Comparison of ENCODE assay signal across 25 cellular contexts in the genomic region with DNA sequence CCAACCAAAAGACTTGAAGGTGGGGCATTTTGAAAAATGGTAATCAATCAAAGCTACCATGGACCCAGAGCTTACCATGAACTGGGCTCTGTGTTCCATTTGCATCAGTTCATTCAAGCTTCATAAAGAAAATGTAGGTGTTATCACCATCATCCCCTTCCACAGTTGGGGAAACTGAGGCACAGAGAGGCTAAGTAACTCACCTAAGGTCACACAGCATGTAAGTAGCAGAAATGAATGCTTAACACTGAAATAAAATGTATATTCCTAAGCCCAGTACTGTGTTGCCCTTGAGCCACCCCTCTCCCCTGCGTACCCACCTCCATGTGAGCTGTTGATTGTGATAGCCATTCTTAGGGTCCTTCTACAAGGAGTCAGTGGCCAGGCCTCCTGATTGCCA.
"Had no signal": no experiment of that assay in that cellular context is flagged by ENCODE, and none has a peak within 500 bp of the region (broad histone marks: within the 10 kb centered on the region; RNA-seq: fewer than 3 reads in every experiment).

No MANE protein-coding gene starts in this region.

- H3K27ac ChIP-seq: epithelial cell of prostate, esophagus squamous epithelium, gastrocnemius medialis, left lung, lower lobe of right lung had no signal

- H3K27me3 ChIP-seq: esophagus squamous epithelium, gastrocnemius medialis, heart right ventricle, left lung had no signal

- H3K4me1 ChIP-seq: gastrocnemius medialis, left lung, lower lobe of right lung had no signal

- H3K4me3 ChIP-seq: esophagus squamous epithelium, gastrocnemius medialis, heart right ventricle, left lung, lower lobe of right lung, mucosa of descending colon had no signal

- H3K36me3 ChIP-seq: esophagus squamous epithelium, gastrocnemius medialis, heart right ventricle, left lung, lower lobe of right lung had no signal

- DNase-seq: cortex of kidney; effector CD8-positive, alpha-beta T cell; effector memory CD8-positive, alpha-beta T cell; endodermal cell; erythroblast; esophagus squamous epithelium; foreskin fibroblast; foreskin melanocyte; gastrocnemius medialis; glutamatergic neuron; head of caudate nucleus; heart right ventricle; hippocampal formation; left cardiac atrium; left lung; left ventricle myocardium superior; lower lobe of right lung; mesenchymal stem cell; mucosa of descending colon; naive B cell; naive thymus-derived CD8-positive, alpha-beta T cell had no signal

- FAIRE-seq: endometrium, islet of Langerhans, keratinocyte had no signal

- H3K9me3 ChIP-seq: esophagus squamous epithelium, gastrocnemius medialis, heart right ventricle, left lung, lower lobe of right lung, mucosa of descending colon had no signal
